28 cellular contexts compared by ENCODE assay signal in the genomic region with DNA sequence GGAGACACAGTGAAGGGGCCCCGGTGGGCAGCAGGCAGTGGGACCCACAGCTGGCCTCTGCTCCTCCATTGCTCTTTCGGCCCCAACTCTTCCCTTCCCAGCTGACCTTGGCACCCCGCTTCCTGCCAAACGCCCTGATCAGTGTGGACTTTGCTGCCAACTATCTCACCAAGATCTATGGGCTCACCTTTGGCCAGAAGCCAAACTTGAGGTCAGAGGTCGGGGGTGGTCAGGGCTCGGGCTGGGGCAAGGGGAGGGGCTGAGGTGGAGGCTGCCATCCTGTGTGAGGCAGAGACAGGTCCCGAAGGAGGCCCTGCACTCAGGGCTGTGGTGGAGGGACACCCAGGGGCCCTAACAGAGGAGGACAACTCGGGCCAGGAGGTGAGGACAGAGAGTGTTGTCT. TPM values are rescaled to one million over a fixed set of nuclear protein-coding genes. Genes with fewer than 3 reads are reported as not detected.
DNase-seq lines count a peak whose midpoint lies in the region; ATAC-seq and TF ChIP-seq lines count a peak whose summit lies in the region.
"Had no signal": no experiment of that assay in that cellular context is flagged by ENCODE, and none has a peak within 500 bp of the region (broad histone marks: within the 10 kb centered on the region; RNA-seq: fewer than 3 reads in every experiment).

No MANE protein-coding gene starts in this region.

- CTCF ChIA-PET in activated CD8-positive, alpha-beta memory T cell treated with anti-CD3 and anti-CD28 coated beads, Interleukin-2, amount 10 ng/mL, durations not matched to agents 7 days and 5 days (lab: Charles Lee), result interaction anchor here (1.6 kb wide), 1 partner anchor 11 kb away, joined by 3 read pairs; no protein-coding TSS in a partner anchor

- intact Hi-C loops in natural killer cell (cut with micrococcal nuclease), result no loop called here
- intact Hi-C loops in left ventricle myocardium superior (cut with micrococcal nuclease), result no loop called here
- intact Hi-C loops in ovary (cut with DNase I), result loop anchor here in 1 of 4 donors (10.0 kb wide), 1 partner anchor 99 kb away; no protein-coding TSS in a partner anchor

- no peak for TF ChIP-seq CTCF in natural killer cell (IDR thresholded peaks at IDR 0.05)
- TF ChIP-seq CTCF in ovary (IDR thresholded peaks at IDR 0.05), result no peak

- no peaks in the 10 kb centered on the region for H3K27me3 Mint-ChIP-seq in natural killer cell (ENCODE audit: low read depth in 2 of 2)
- no peaks in the 10 kb centered on the region for H3K27me3 Mint-ChIP-seq in natural killer cell treated with Interleukin-12 subunit alpha and Interleukin-12 subunit beta and Interleukin-15 and Interleukin-18, amount 100 ng/mL, for 72 hours
- no peaks in the 10 kb centered on the region for H3K27me3 Mint-ChIP-seq in activated CD8-positive, alpha-beta memory T cell treated with anti-CD3 and anti-CD28 coated beads, Interleukin-2, amount 10 ng/mL, durations not matched to agents 7 days and 5 days
- H3K27me3 Mint-ChIP-seq: activated CD4-positive, alpha-beta memory T cell treated with anti-CD3 and anti-CD28 coated beads for 36 hours; central memory CD8-positive, alpha-beta T cell; stimulated activated naive CD8-positive, alpha-beta T cell treated with anti-CD3 and anti-CD28 coated beads, Interleukin-15, amount 100 ng/mL, for 72 hours had no signal

- H3K4me3 Mint-ChIP-seq in natural killer cell, result no peak overlapping the region
- no peak overlapping the region for H3K4me3 Mint-ChIP-seq in natural killer cell treated with Interleukin-12 subunit alpha and Interleukin-12 subunit beta and Interleukin-15 and Interleukin-18, amount 100 ng/mL, for 72 hours
- no peak overlapping the region for H3K4me3 Mint-ChIP-seq in activated CD8-positive, alpha-beta memory T cell treated with anti-CD3 and anti-CD28 coated beads, Interleukin-2, amount 10 ng/mL, durations not matched to agents 7 days and 5 days
- H3K4me3 Mint-ChIP-seq: activated CD4-positive, alpha-beta memory T cell treated with anti-CD3 and anti-CD28 coated beads for 36 hours; central memory CD8-positive, alpha-beta T cell; stimulated activated naive CD8-positive, alpha-beta T cell treated with anti-CD3 and anti-CD28 coated beads, Interleukin-15, amount 100 ng/mL, for 72 hours had no signal

- no peak for TF ChIP-seq EP300 in ovary (IDR thresholded peaks at IDR 0.05)

- no peak overlapping the region for H3K27ac ChIP-seq in ovary
- H3K27ac ChIP-seq: BLaER1, dorsolateral prefrontal cortex, neural progenitor cell, PC-9, thyroid gland had no signal

- H3K9me3 Mint-ChIP-seq in natural killer cell, result no peaks in the 10 kb centered on the region
- no peaks in the 10 kb centered on the region for H3K9me3 Mint-ChIP-seq in natural killer cell treated with Interleukin-12 subunit alpha and Interleukin-12 subunit beta and Interleukin-15 and Interleukin-18, amount 100 ng/mL, for 72 hours
- H3K9me3 Mint-ChIP-seq in activated CD8-positive, alpha-beta memory T cell treated with anti-CD3 and anti-CD28 coated beads, Interleukin-2, amount 10 ng/mL, durations not matched to agents 7 days and 5 days (ENCODE audit: low read depth), result no peaks in the 10 kb centered on the region
- H3K9me3 Mint-ChIP-seq: activated CD4-positive, alpha-beta memory T cell treated with anti-CD3 and anti-CD28 coated beads for 36 hours; central memory CD8-positive, alpha-beta T cell; stimulated activated naive CD8-positive, alpha-beta T cell treated with anti-CD3 and anti-CD28 coated beads, Interleukin-15, amount 100 ng/mL, for 72 hours had no signal

- H3K27ac Mint-ChIP-seq in natural killer cell, result no peak overlapping the region
- no peak overlapping the region for H3K27ac Mint-ChIP-seq in natural killer cell treated with Interleukin-12 subunit alpha and Interleukin-12 subunit beta and Interleukin-15 and Interleukin-18, amount 100 ng/mL, for 72 hours
- no peak overlapping the region for H3K27ac Mint-ChIP-seq in activated CD8-positive, alpha-beta memory T cell treated with anti-CD3 and anti-CD28 coated beads, Interleukin-2, amount 10 ng/mL, durations not matched to agents 7 days and 5 days
- H3K27ac Mint-ChIP-seq: activated CD4-positive, alpha-beta memory T cell treated with anti-CD3 and anti-CD28 coated beads for 36 hours; progenitor cell of endocrine pancreas had no signal

- peaks cover 7% of the 10 kb centered on the region for H3K4me1 ChIP-seq in ovary (ENCODE audit: insufficient read depth)
- H3K4me1 ChIP-seq: BLaER1, thyroid gland had no signal

- H3K27me3 ChIP-seq in ovary, result no peaks in the 10 kb centered on the region
- H3K27me3 ChIP-seq: BLaER1, dorsolateral prefrontal cortex, neural progenitor cell, thyroid gland had no signal

- no peaks in the 10 kb centered on the region for H3K36me3 ChIP-seq in ovary
- H3K36me3 ChIP-seq: BLaER1, neural progenitor cell, thyroid gland had no signal

- TF ChIP-seq POLR2A in ovary (IDR thresholded peaks at IDR 0.05), result no peak

- peaks cover 0 to 8% of the 10 kb centered on the region in 2 donors for H3K4me1 Mint-ChIP-seq in natural killer cell
- H3K4me1 Mint-ChIP-seq in natural killer cell treated with Interleukin-12 subunit alpha and Interleukin-12 subunit beta and Interleukin-15 and Interleukin-18, amount 100 ng/mL, for 72 hours (ENCODE audit: low read depth in 2 of 2), result no peaks in the 10 kb centered on the region
- no peaks in the 10 kb centered on the region for H3K4me1 Mint-ChIP-seq in activated CD8-positive, alpha-beta memory T cell treated with anti-CD3 and anti-CD28 coated beads, Interleukin-2, amount 10 ng/mL, durations not matched to agents 7 days and 5 days
- H3K4me1 Mint-ChIP-seq: stimulated activated naive CD8-positive, alpha-beta T cell treated with anti-CD3 and anti-CD28 coated beads, Interleukin-15, amount 100 ng/mL, for 72 hours had no signal

- ATAC-seq in natural killer cell (no peak), left ventricle myocardium superior (no peak), HG02759 (IDR thresholded peaks at IDR 0.05; ENCODE audit: unreplicated experiment) (no peak)
- no peak for ATAC-seq in natural killer cell treated with Interleukin-12 subunit alpha and Interleukin-12 subunit beta and Interleukin-15 and Interleukin-18, amount 100 ng/mL, for 72 hours
- no peak for ATAC-seq in activated CD8-positive, alpha-beta memory T cell treated with anti-CD3 and anti-CD28 coated beads, Interleukin-2, amount 10 ng/mL, durations not matched to agents 7 days and 5 days

- no peaks in the 10 kb centered on the region for H3K9me3 ChIP-seq in ovary
- H3K9me3 ChIP-seq: BLaER1, thyroid gland had no signal

- 64 to 74% (median 68%) methylated on average over 8 of the region's 8 CpGs for WGBS in ovary, 3 donors

- no peak overlapping the region for H3K4me3 ChIP-seq in ovary
- H3K4me3 ChIP-seq: BLaER1, dorsolateral prefrontal cortex, neural progenitor cell, PC-9, thyroid gland had no signal

- H3K36me3 Mint-ChIP-seq in natural killer cell, result no peaks in the 10 kb centered on the region
- no peaks in the 10 kb centered on the region for H3K36me3 Mint-ChIP-seq in natural killer cell treated with Interleukin-12 subunit alpha and Interleukin-12 subunit beta and Interleukin-15 and Interleukin-18, amount 100 ng/mL, for 72 hours
- H3K36me3 Mint-ChIP-seq in activated CD8-positive, alpha-beta memory T cell treated with anti-CD3 and anti-CD28 coated beads, Interleukin-2, amount 10 ng/mL, durations not matched to agents 7 days and 5 days, result no peaks in the 10 kb centered on the region
- H3K36me3 Mint-ChIP-seq: activated CD4-positive, alpha-beta memory T cell treated with anti-CD3 and anti-CD28 coated beads for 36 hours; neural progenitor cell had no signal

- DNase-seq in natural killer cell (peak; percentile 11), left ventricle myocardium superior (peak; percentile 26), ovary (peak in 3 of 5 donors; percentile 37 to 63 (median 51)), epidermal melanocyte (ENCODE audit: insufficient read length, low spot score) (no peak)
- no peak for DNase-seq in natural killer cell treated with Interleukin-12 subunit alpha and Interleukin-12 subunit beta and Interleukin-15 and Interleukin-18, amount 100 ng/mL, for 72 hours (ENCODE audit: low spot score)
- no peak for DNase-seq in activated CD8-positive, alpha-beta memory T cell treated with anti-CD3 and anti-CD28 coated beads, Interleukin-2, amount 10 ng/mL, durations not matched to agents 7 days and 5 days
- DNase-seq: ACHN; activated CD4-positive, alpha-beta memory T cell treated with anti-CD3 and anti-CD28 coated beads for 36 hours; activated CD4-positive, CD25-positive, alpha-beta regulatory T cell; activated CD8-positive, alpha-beta memory T cell treated with anti-CD3 and anti-CD28 coated beads, Interleukin-2, amount 50 U/mL, for 48 hours; COR-L47; DMS79; GDM1; IMR-90; mammary epithelial cell; NCI-H1092; NCI-H187; NCI-H524 treated with DMSO at 0.1 percent for 48 hours; NK-92 treated with Interleukin-12 subunit alpha and Interleukin-12 subunit beta, amount 100 ng/mL, for 24 hours; PC-9; stimulated activated naive CD8-positive, alpha-beta T cell treated with anti-CD3 and anti-CD28 coated beads, Interleukin-15, amount 100 ng/mL, for 72 hours; thyroid gland had no signal

RNA-seq across cellular contexts. Expression of a gene that starts 13.7 kb away (rescaled TPM):
- total RNA-seq in natural killer cell, result 10 to 100 TPM in 2 of 3 donors, 1 to 10 TPM in 1; 8.8 to 13.2 (median 11.2) TPM
- total RNA-seq in natural killer cell treated with Interleukin-12 subunit alpha and Interleukin-12 subunit beta and Interleukin-15 and Interleukin-18, amount 100 ng/mL, for 72 hours, result not detected
- total RNA-seq in left ventricle myocardium superior, result 19.4 TPM
- 100 to 1,000 TPM; 106 to 254 (median 154) TPM for total RNA-seq in ovary
- polyA plus RNA-seq in ovary, result 100 to 1,000 TPM in 1 of 2 donors, 10 to 100 TPM in 1; 72.8 to 203 TPM
- total RNA-seq in activated CD8-positive, alpha-beta memory T cell treated with anti-CD3 and anti-CD28 coated beads, Interleukin-2, amount 10 ng/mL, durations not matched to agents 7 days and 5 days, result not detected
- total RNA-seq: activated CD4-positive, alpha-beta memory T cell treated with anti-CD3 and anti-CD28 coated beads for 36 hours; mammary epithelial cell; PC-9 had no signal
- polyA plus RNA-seq: mammary epithelial cell had no signal

Comparison
In these comparisons a context has a peak if more than half of its experiments do, and no peak if none do; other contexts are left out.
1. DNase-seq: peak in natural killer cell (single experiment), left ventricle myocardium superior (single experiment) and ovary (3 of 5); none in natural killer cell treated with Interleukin-12 subunit alpha and Interleukin-12 subunit beta and Interleukin-15 and Interleukin-18, amount 100 ng/mL, for 72 hours (single experiment), activated CD8-positive, alpha-beta memory T cell treated with anti-CD3 and anti-CD28 coated beads, Interleukin-2, amount 10 ng/mL, durations not matched to agents 7 days and 5 days (single experiment) and epidermal melanocyte (single experiment).
2. RNA of a gene that starts 13.7 kb away (total RNA-seq): 106 to 254 TPM in ovary, 19.4 TPM in left ventricle myocardium superior (single experiment) and 8.8 to 13.2 TPM in natural killer cell; not detected in activated CD8-positive, alpha-beta memory T cell treated with anti-CD3 and anti-CD28 coated beads, Interleukin-2, amount 10 ng/mL, durations not matched to agents 7 days and 5 days and not detected in natural killer cell treated with Interleukin-12 subunit alpha and Interleukin-12 subunit beta and Interleukin-15 and Interleukin-18, amount 100 ng/mL, for 72 hours; every median in the first group is over 4 times any median in the second.